39 cellular contexts compared by ENCODE assay signal in the genomic region with DNA sequence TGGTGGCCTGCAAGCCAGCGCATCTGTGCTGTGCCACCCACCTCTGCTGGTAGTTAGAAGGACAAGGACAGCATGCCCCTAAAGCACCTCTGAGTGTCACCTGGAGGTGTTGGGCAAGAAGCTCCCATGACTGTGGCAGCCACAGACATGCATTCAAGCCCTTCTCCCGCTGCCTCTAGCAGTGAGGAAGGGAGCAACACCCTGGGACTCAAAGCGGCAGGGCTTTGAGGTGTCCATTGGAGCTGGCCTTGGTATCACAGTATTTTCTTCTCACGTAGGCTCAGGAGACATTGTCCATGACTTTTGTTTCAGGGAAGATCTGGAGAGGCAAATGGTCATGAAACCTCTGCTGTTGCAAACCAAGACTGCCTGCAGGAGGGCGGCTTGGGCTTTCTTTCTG.
"Had no signal": no experiment of that assay in that cellular context is flagged by ENCODE, and none has a peak within 500 bp of the region (broad histone marks: within the 10 kb centered on the region; RNA-seq: fewer than 3 reads in every experiment).

No MANE protein-coding gene starts in this region.

- H3K27ac ChIP-seq: adrenal gland, ascending aorta, body of pancreas, brain microvascular endothelial cell, breast epithelium, cardiac muscle cell had no signal

- DNase-seq: activated effector memory CD4-positive, alpha-beta T cell treated with anti-CD3 and anti-CD28 coated beads, Interleukin-2, amount 50 U/mL, for 16 hours; activated effector memory CD4-positive, alpha-beta T cell treated with Interleukin-2 at 50 U/mL for 16 hours; activated gamma-delta T cell; activated gamma-delta T cell treated with Interleukin-2 at 50 U/mL for 16 hours; activated naive CD4-positive, alpha-beta T cell; activated naive CD4-positive, alpha-beta T cell treated with anti-CD3 and anti-CD28 coated beads for 36 hours; activated naive CD4-positive, alpha-beta T cell treated with anti-CD3 and anti-CD28 coated beads, Interleukin-2, amount 10 ng/mL, durations not matched to agents 7 days and 5 days; activated naive CD4-positive, alpha-beta T cell treated with anti-CD3 and anti-CD28 coated beads, Interleukin-2, amount 50 U/mL, for 16 hours; activated naive CD4-positive, alpha-beta T cell treated with Interleukin-2 at 50 U/mL for 16 hours; activated naive CD8-positive, alpha-beta T cell treated with anti-CD3 and anti-CD28 coated beads for 36 hours; activated naive CD8-positive, alpha-beta T cell treated with anti-CD3 and anti-CD28 coated beads, Interleukin-2, amount 10 ng/mL, durations not matched to agents 7 days and 5 days; activated naive CD8-positive, alpha-beta T cell treated with anti-CD3 and anti-CD28 coated beads, Interleukin-2, amount 50 U/mL, for 24 hours; activated T-cell treated with anti-CD3 and anti-CD28 coated beads, Interleukin-2, amount 50 U/mL, for 1 hour; activated T-cell treated with anti-CD3 and anti-CD28 coated beads, Interleukin-2, amount 50 U/mL, for 24 hours; activated T-cell treated with anti-CD3 and anti-CD28 coated beads, Interleukin-2, amount 50 U/mL, for 4 hours; activated T-cell treated with anti-CD3 and anti-CD28 coated beads, Interleukin-2, amount 50 U/mL, for 48 hours; activated T-cell treated with anti-CD3 and anti-CD28 coated beads, Interleukin-2, amount 50 U/mL, for 72 hours; adrenal gland; amniotic stem cell; amygdala; anterior cingulate cortex; aorta; body of pancreas; brain microvascular endothelial cell; caudate nucleus; central memory CD4-positive, alpha-beta T cell; cerebellar nuclear complex had no signal

- H3K27me3 ChIP-seq: adrenal gland, ascending aorta, body of pancreas, brain microvascular endothelial cell, breast epithelium, cardiac muscle cell had no signal

- H3K9me3 Mint-ChIP-seq: activated naive CD4-positive, alpha-beta T cell treated with anti-CD3 and anti-CD28 coated beads for 36 hours; activated naive CD4-positive, alpha-beta T cell treated with anti-CD3 and anti-CD28 coated beads, Interleukin-2, amount 10 ng/mL, durations not matched to agents 7 days and 5 days; activated naive CD4-positive, alpha-beta T cell treated with anti-CD3 and anti-CD28 coated beads, Interleukin-2, amount 50 U/mL, for 24 hours; activated naive CD4-positive, alpha-beta T cell treated with anti-CD3 and anti-CD28 coated beads, Interleukin-2, amount 50 U/mL, for 72 hours; activated naive CD8-positive, alpha-beta T cell treated with anti-CD3 and anti-CD28 coated beads for 36 hours; activated naive CD8-positive, alpha-beta T cell treated with anti-CD3 and anti-CD28 coated beads, Interleukin-2, amount 10 ng/mL, durations not matched to agents 7 days and 5 days; activated naive CD8-positive, alpha-beta T cell treated with anti-CD3 and anti-CD28 coated beads, Interleukin-2, amount 50 U/mL, for 24 hours; activated T-cell treated with anti-CD3 and anti-CD28 coated beads, Interleukin-2, amount 50 U/mL, for 24 hours; activated T-cell treated with anti-CD3 and anti-CD28 coated beads, Interleukin-2, amount 50 U/mL, for 4 hours; activated T-cell treated with anti-CD3 and anti-CD28 coated beads, Interleukin-2, amount 50 U/mL, for 72 hours; activated T-helper 1 cell treated with anti-CD3 and anti-CD28 coated beads, Interleukin-12 subunit alpha, Interleukin-12 subunit beta, Interleukin-2, Interleukin-4 antibody, amounts not matched to agents 30 ng/mL and 10 ng/mL and 1 ng/mL, durations not matched to agents 14 hours and 24 hours and 36 hours; activated T-helper 17 cell treated with anti-CD3 and anti-CD28 coated beads, Interleukin-2, amount 50 U/mL, for 72 hours; activated T-helper 2 cell treated with anti-CD3 and anti-CD28 coated beads, Interferon-gamma antibody, Interleukin-2, Interleukin-4, amounts not matched to agents 10 μg/mL and 5 μg/mL and 100 μg/mL, durations not matched to agents 14 hours and 24 hours and 36 hours; brain; central memory CD8-positive, alpha-beta T cell had no signal

- H3K27ac Mint-ChIP-seq: activated naive CD4-positive, alpha-beta T cell treated with anti-CD3 and anti-CD28 coated beads for 36 hours; activated naive CD4-positive, alpha-beta T cell treated with anti-CD3 and anti-CD28 coated beads, Interleukin-2, amount 10 ng/mL, durations not matched to agents 7 days and 5 days; activated naive CD4-positive, alpha-beta T cell treated with anti-CD3 and anti-CD28 coated beads, Interleukin-2, amount 50 U/mL, for 24 hours; activated naive CD4-positive, alpha-beta T cell treated with anti-CD3 and anti-CD28 coated beads, Interleukin-2, amount 50 U/mL, for 72 hours; activated naive CD8-positive, alpha-beta T cell; activated naive CD8-positive, alpha-beta T cell treated with anti-CD3 and anti-CD28 coated beads for 36 hours; activated naive CD8-positive, alpha-beta T cell treated with anti-CD3 and anti-CD28 coated beads, Interleukin-2, amount 10 ng/mL, durations not matched to agents 7 days and 5 days; activated naive CD8-positive, alpha-beta T cell treated with anti-CD3 and anti-CD28 coated beads, Interleukin-2, amount 50 U/mL, for 24 hours; activated T-cell treated with anti-CD3 and anti-CD28 coated beads, Interleukin-2, amount 50 U/mL, for 24 hours; activated T-cell treated with anti-CD3 and anti-CD28 coated beads, Interleukin-2, amount 50 U/mL, for 72 hours; activated T-helper 1 cell treated with anti-CD3 and anti-CD28 coated beads, Interleukin-12 subunit alpha, Interleukin-12 subunit beta, Interleukin-2, Interleukin-4 antibody, amounts not matched to agents 30 ng/mL and 10 ng/mL and 1 ng/mL, durations not matched to agents 14 hours and 24 hours and 36 hours; activated T-helper 17 cell treated with anti-CD3 and anti-CD28 coated beads, Interleukin-2, amount 50 U/mL, for 72 hours; activated T-helper 2 cell treated with anti-CD3 and anti-CD28 coated beads, Interferon-gamma antibody, Interleukin-2, Interleukin-4, amounts not matched to agents 10 μg/mL and 5 μg/mL and 100 μg/mL, durations not matched to agents 14 hours and 24 hours and 36 hours; brain had no signal

- H3K4me3 Mint-ChIP-seq: activated naive CD4-positive, alpha-beta T cell treated with anti-CD3 and anti-CD28 coated beads for 36 hours; activated naive CD4-positive, alpha-beta T cell treated with anti-CD3 and anti-CD28 coated beads, Interleukin-2, amount 10 ng/mL, durations not matched to agents 7 days and 5 days; activated naive CD4-positive, alpha-beta T cell treated with anti-CD3 and anti-CD28 coated beads, Interleukin-2, amount 50 U/mL, for 24 hours; activated naive CD8-positive, alpha-beta T cell; activated naive CD8-positive, alpha-beta T cell treated with anti-CD3 and anti-CD28 coated beads for 36 hours; activated naive CD8-positive, alpha-beta T cell treated with anti-CD3 and anti-CD28 coated beads, Interleukin-2, amount 10 ng/mL, durations not matched to agents 7 days and 5 days; activated naive CD8-positive, alpha-beta T cell treated with anti-CD3 and anti-CD28 coated beads, Interleukin-2, amount 50 U/mL, for 24 hours; activated T-cell treated with anti-CD3 and anti-CD28 coated beads, Interleukin-2, amount 50 U/mL, for 24 hours; activated T-cell treated with anti-CD3 and anti-CD28 coated beads, Interleukin-2, amount 50 U/mL, for 4 hours; activated T-cell treated with anti-CD3 and anti-CD28 coated beads, Interleukin-2, amount 50 U/mL, for 72 hours; activated T-helper 1 cell treated with anti-CD3 and anti-CD28 coated beads, Interleukin-12 subunit alpha, Interleukin-12 subunit beta, Interleukin-2, Interleukin-4 antibody, amounts not matched to agents 30 ng/mL and 10 ng/mL and 1 ng/mL, durations not matched to agents 14 hours and 24 hours and 36 hours; activated T-helper 17 cell treated with anti-CD3 and anti-CD28 coated beads, Interleukin-2, amount 50 U/mL, for 72 hours; brain; central memory CD8-positive, alpha-beta T cell had no signal

- H3K4me3 ChIP-seq: adrenal gland, ascending aorta, body of pancreas, breast epithelium, cardiac muscle cell had no signal

- H3K9me3 ChIP-seq: adrenal gland, ascending aorta, body of pancreas, breast epithelium had no signal

- H3K4me1 Mint-ChIP-seq: activated naive CD4-positive, alpha-beta T cell treated with anti-CD3 and anti-CD28 coated beads, Interleukin-2, amount 10 ng/mL, durations not matched to agents 7 days and 5 days; activated naive CD4-positive, alpha-beta T cell treated with anti-CD3 and anti-CD28 coated beads, Interleukin-2, amount 50 U/mL, for 24 hours; activated naive CD8-positive, alpha-beta T cell treated with anti-CD3 and anti-CD28 coated beads for 36 hours; activated naive CD8-positive, alpha-beta T cell treated with anti-CD3 and anti-CD28 coated beads, Interleukin-2, amount 10 ng/mL, durations not matched to agents 7 days and 5 days; activated T-helper 17 cell treated with anti-CD3 and anti-CD28 coated beads, Interleukin-2, amount 50 U/mL, for 72 hours; central memory CD8-positive, alpha-beta T cell had no signal

- H3K36me3 ChIP-seq: adrenal gland, ascending aorta, brain microvascular endothelial cell, breast epithelium, cardiac muscle cell had no signal

- H3K36me3 Mint-ChIP-seq: activated naive CD4-positive, alpha-beta T cell treated with anti-CD3 and anti-CD28 coated beads, Interleukin-2, amount 10 ng/mL, durations not matched to agents 7 days and 5 days; activated naive CD4-positive, alpha-beta T cell treated with anti-CD3 and anti-CD28 coated beads, Interleukin-2, amount 50 U/mL, for 24 hours; activated naive CD4-positive, alpha-beta T cell treated with anti-CD3 and anti-CD28 coated beads, Interleukin-2, amount 50 U/mL, for 72 hours; activated naive CD8-positive, alpha-beta T cell; activated naive CD8-positive, alpha-beta T cell treated with anti-CD3 and anti-CD28 coated beads for 36 hours; activated naive CD8-positive, alpha-beta T cell treated with anti-CD3 and anti-CD28 coated beads, Interleukin-2, amount 10 ng/mL, durations not matched to agents 7 days and 5 days; brain had no signal

- ATAC-seq: activated naive CD4-positive, alpha-beta T cell treated with anti-CD3 and anti-CD28 coated beads, Interleukin-2, amount 50 U/mL, for 72 hours; activated naive CD8-positive, alpha-beta T cell treated with anti-CD3 and anti-CD28 coated beads, Interleukin-2, amount 50 U/mL, for 24 hours; activated T-cell treated with anti-CD3 and anti-CD28 coated beads, Interleukin-2, amount 50 U/mL, for 4 hours; activated T-cell treated with anti-CD3 and anti-CD28 coated beads, Interleukin-2, amount 50 U/mL, for 72 hours; activated T-helper 17 cell treated with anti-CD3 and anti-CD28 coated beads, Interleukin-2, amount 50 U/mL, for 72 hours; body of pancreas had no signal

- FAIRE-seq: astrocyte had no signal

- H3K4me1 ChIP-seq: adrenal gland, ascending aorta, breast epithelium had no signal
